ENCODE assay signal across 7 cellular contexts in genomic region chr6:56852249-56852606, GRCh38.
DNase-seq lines count a peak whose midpoint lies in the region; ATAC-seq and TF ChIP-seq lines count a peak whose summit lies in the region.

No MANE protein-coding gene starts in this region.

- H3K36me3 ChIP-seq in skeletal muscle satellite cell (ENCODE audit: insufficient read depth, low read length) = no peaks in the 10 kb centered on the region

- H3K4me3 Mint-ChIP-seq in chondrocyte (ENCODE audit: unreplicated experiment) = peak overlapping the region; percentile 85

- H3K27ac Mint-ChIP-seq in chondrocyte (ENCODE audit: unreplicated experiment) = no peak overlapping the region

- peaks cover 4% of the 10 kb centered on the region for H3K36me3 Mint-ChIP-seq in chondrocyte (ENCODE audit: low read depth)

- no peaks in the 10 kb centered on the region for H3K9me3 ChIP-seq in skeletal muscle satellite cell (replicated peaks; ENCODE audit: low read length)

- peaks cover 45% of the 10 kb centered on the region for H3K4me1 Mint-ChIP-seq in chondrocyte (ENCODE audit: low read depth)

- DNase-seq in chondrocyte (ENCODE audit: low spot score) = no peak
- DNase-seq in NCI-H187 (lab: John Stamatoyannopoulos, UW) = no peak
- no peak for DNase-seq in NOMO-1 treated with dmso at 0.1 percent for 144 hours (lab: John Stamatoyannopoulos, UW; ENCODE audit: unreplicated experiment)
- DNase-seq in glomerular visceral epithelial cell (ENCODE audit: extremely low spot score) = no peak

- TF ChIP-seq CTCF in chondrocyte (IDR thresholded peaks at IDR 0.05) = no peak

- H3K9ac ChIP-seq in skeletal muscle satellite cell (ENCODE audit: low read depth, low read length) = peak overlapping the region; percentile 55

- no peaks in the 10 kb centered on the region for H3K27me3 Mint-ChIP-seq in chondrocyte (ENCODE audit: low read depth)

- H3K4me1 ChIP-seq in skeletal muscle satellite cell (ENCODE audit: control insufficient read depth, insufficient read depth, low read length) = peaks cover 30% of the 10 kb centered on the region

- H3K9me3 Mint-ChIP-seq in chondrocyte (ENCODE audit: low read depth) = no peaks in the 10 kb centered on the region

- no peak overlapping the region for H3K4me3 ChIP-seq in skeletal muscle satellite cell (ENCODE audit: low read length)

- H3K4me2 ChIP-seq in skeletal muscle satellite cell (ENCODE audit: low read length) = peak overlapping the region; percentile 71

- no peaks in the 10 kb centered on the region for H3K27me3 ChIP-seq in skeletal muscle satellite cell (ENCODE audit: control insufficient read depth, insufficient read depth, low read length)

- ATAC-seq in GM19395 (IDR thresholded peaks at IDR 0.05; ENCODE audit: unreplicated experiment) = peak; percentile 23
- ATAC-seq in HG03045 (IDR thresholded peaks at IDR 0.05; ENCODE audit: unreplicated experiment) = peak; percentile 17
